ENCODE assay signal across 8 cellular contexts in the genomic region with DNA sequence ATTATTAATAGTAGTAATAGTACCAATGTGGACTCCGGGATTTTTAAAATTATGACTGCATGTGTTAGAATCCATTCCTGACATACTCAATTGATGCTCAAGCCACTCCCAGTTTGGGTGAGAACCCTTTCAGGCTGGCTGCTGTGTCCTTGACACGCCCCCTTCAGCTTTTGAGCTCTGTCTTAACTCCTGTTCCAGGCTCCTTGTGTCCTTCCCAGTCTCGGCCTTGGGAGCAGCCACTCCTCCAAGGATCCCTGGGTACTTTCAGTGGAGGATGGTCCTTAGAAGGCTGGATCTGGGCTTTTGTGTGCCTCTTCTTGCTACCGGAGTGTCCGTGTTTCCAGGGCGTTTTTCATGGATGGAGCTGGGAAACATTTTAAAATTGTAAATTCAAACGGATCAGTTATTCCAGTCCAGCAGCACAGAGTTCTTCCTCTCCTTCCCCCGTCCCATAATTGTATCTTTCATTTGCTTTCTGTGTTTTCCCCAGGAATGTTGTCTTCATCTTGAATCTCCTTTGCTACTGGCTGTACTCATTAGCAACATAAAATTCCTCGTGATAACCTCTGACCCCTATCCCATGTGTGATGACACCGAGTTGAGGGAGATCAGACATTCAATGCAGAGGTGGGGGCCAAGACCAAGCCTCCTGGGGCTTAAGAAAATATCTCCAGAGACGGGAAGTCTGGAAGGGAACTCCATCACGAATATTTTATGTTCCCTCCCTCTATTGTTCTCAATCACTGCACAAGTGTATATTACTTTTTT. TPM values are rescaled to one million over a fixed set of nuclear protein-coding genes. Genes with fewer than 3 reads are reported as not detected.
A peak's percentile ranks its signal among the peaks of the same experiment; 100 is the strongest.
DNase-seq lines count a peak whose midpoint lies in the region; ATAC-seq and TF ChIP-seq lines count a peak whose summit lies in the region.

No MANE protein-coding gene starts in this region.

- no peaks in the 10 kb centered on the region for H3K9me2 ChIP-seq in DOHH2 (replicated peaks; ENCODE audit: control insufficient read depth, low read length)

- H3K36me3 ChIP-seq in DOHH2 (ENCODE audit: control insufficient read depth, low read length), result peaks cover 38% of the 10 kb centered on the region
- no peaks in the 10 kb centered on the region for H3K36me3 ChIP-seq in parathyroid adenoma (ENCODE audit: control insufficient read depth, insufficient read depth, low read length)

- no peak for TF ChIP-seq CTCF in DOHH2 (IDR thresholded peaks at IDR 0.05; ENCODE audit: low read depth, low read length, poor library complexity, severe bottlenecking)
- no peak for TF ChIP-seq CTCF in endothelial cell (IDR thresholded peaks at IDR 0.05; ENCODE audit: unreplicated experiment)
- TF ChIP-seq CTCF in parathyroid adenoma (IDR thresholded peaks at IDR 0.05), result no peak
- TF ChIP-seq CTCF in lower leg skin (IDR thresholded peaks at IDR 0.05), result no peak

- no peak overlapping the region for H3K4me3 Mint-ChIP-seq in endothelial cell (ENCODE audit: unreplicated experiment)

- H3K79me2 ChIP-seq in DOHH2 (ENCODE audit: control insufficient read depth, low read length) (peaks cover 64% of the 10 kb centered on the region), parathyroid adenoma (no peaks in the 10 kb centered on the region)

- H3K4me1 ChIP-seq in DOHH2 (ENCODE audit: control insufficient read depth, low read length), result peaks cover 22% of the 10 kb centered on the region
- H3K4me1 ChIP-seq in parathyroid adenoma, result peaks cover 5% of the 10 kb centered on the region

- DNase-seq in OCI-M1 (lab: John Stamatoyannopoulos, UW) (peak; percentile 60), endothelial cell (ENCODE audit: low spot score) (no peak), globus pallidus (ENCODE audit: low spot score) (no peak), lower leg skin (ENCODE audit: low spot score in 2 of 2) (no peak)

- no peaks in the 10 kb centered on the region for H3K9me3 Mint-ChIP-seq in endothelial cell (ENCODE audit: unreplicated experiment)

- ATAC-seq in GM19463 (IDR thresholded peaks at IDR 0.05; ENCODE audit: unreplicated experiment) (no peak), GM21786 (IDR thresholded peaks at IDR 0.05; ENCODE audit: unreplicated experiment) (no peak)

- H3K27ac ChIP-seq in DOHH2 (ENCODE audit: low read depth, low read length) (peak overlapping the region; percentile 61), parathyroid adenoma (peak overlapping the region; percentile 17)

- H3K4me1 Mint-ChIP-seq in endothelial cell (ENCODE audit: unreplicated experiment), result peaks cover 34% of the 10 kb centered on the region

- peak overlapping the region; percentile 32 for H3K27ac Mint-ChIP-seq in endothelial cell (ENCODE audit: unreplicated experiment)

- TF ChIP-seq POLR2A in lower leg skin (IDR thresholded peaks at IDR 0.05), result no peak

- no peaks in the 10 kb centered on the region for H4K20me1 ChIP-seq in DOHH2 (ENCODE audit: control insufficient read depth, insufficient read depth, low read depth, low read length)

- H3K36me3 Mint-ChIP-seq in endothelial cell (ENCODE audit: low read depth, unreplicated experiment), result peaks cover 8% of the 10 kb centered on the region

- H3K4me3 ChIP-seq in DOHH2 (ENCODE audit: low read length) (peak overlapping the region; percentile 94), parathyroid adenoma (ENCODE audit: low read depth, low read length) (peak overlapping the region; percentile 43), lower leg skin (ENCODE audit: low read depth, poor library complexity, severe bottlenecking) (no peak overlapping the region)

- H3K27me3 ChIP-seq in DOHH2 (ENCODE audit: control insufficient read depth, low read length) (no peaks in the 10 kb centered on the region), parathyroid adenoma (ENCODE audit: control insufficient read depth, insufficient read depth, low read length) (no peaks in the 10 kb centered on the region)

- no peak overlapping the region for H3K9ac ChIP-seq in parathyroid adenoma

- peak overlapping the region; percentile 76 for H2AFZ ChIP-seq in parathyroid adenoma

- peak overlapping the region; percentile 87 for H3K4me2 ChIP-seq in DOHH2 (ENCODE audit: low read length)
- H3K4me2 ChIP-seq in parathyroid adenoma (ENCODE audit: low read length), result peak overlapping the region; percentile 66

- H3K27me3 Mint-ChIP-seq in endothelial cell (ENCODE audit: unreplicated experiment), result no peaks in the 10 kb centered on the region

- WGBS in lower leg skin, 2 donors, result 50 to 61% methylated on average over 12 of the region's 12 CpGs

- peaks cover 18% of the 10 kb centered on the region for H3F3A ChIP-seq in DOHH2 (ENCODE audit: control insufficient read depth, insufficient read depth)

- intact Hi-C loops in lower leg skin (cut with DNase I; ENCODE audit: low total_unique reads), result no loop called here

- H3K9me3 ChIP-seq in DOHH2 (ENCODE audit: control insufficient read depth, insufficient read depth, low read length) (no peaks in the 10 kb centered on the region), parathyroid adenoma (ENCODE audit: control insufficient read depth, low read length) (no peaks in the 10 kb centered on the region)

RNA-seq across cellular contexts. Expression of gene PFKFB3, which starts 40.0 kb away (rescaled TPM):
- total RNA-seq in endothelial cell (ENCODE audit: unreplicated experiment) (32.3 TPM), lower leg skin (10 to 100 TPM; 56.4 to 77.4 (median 69.2) TPM)
